Comparison of ENCODE assay signal across 1 cellular context in the genomic region with DNA sequence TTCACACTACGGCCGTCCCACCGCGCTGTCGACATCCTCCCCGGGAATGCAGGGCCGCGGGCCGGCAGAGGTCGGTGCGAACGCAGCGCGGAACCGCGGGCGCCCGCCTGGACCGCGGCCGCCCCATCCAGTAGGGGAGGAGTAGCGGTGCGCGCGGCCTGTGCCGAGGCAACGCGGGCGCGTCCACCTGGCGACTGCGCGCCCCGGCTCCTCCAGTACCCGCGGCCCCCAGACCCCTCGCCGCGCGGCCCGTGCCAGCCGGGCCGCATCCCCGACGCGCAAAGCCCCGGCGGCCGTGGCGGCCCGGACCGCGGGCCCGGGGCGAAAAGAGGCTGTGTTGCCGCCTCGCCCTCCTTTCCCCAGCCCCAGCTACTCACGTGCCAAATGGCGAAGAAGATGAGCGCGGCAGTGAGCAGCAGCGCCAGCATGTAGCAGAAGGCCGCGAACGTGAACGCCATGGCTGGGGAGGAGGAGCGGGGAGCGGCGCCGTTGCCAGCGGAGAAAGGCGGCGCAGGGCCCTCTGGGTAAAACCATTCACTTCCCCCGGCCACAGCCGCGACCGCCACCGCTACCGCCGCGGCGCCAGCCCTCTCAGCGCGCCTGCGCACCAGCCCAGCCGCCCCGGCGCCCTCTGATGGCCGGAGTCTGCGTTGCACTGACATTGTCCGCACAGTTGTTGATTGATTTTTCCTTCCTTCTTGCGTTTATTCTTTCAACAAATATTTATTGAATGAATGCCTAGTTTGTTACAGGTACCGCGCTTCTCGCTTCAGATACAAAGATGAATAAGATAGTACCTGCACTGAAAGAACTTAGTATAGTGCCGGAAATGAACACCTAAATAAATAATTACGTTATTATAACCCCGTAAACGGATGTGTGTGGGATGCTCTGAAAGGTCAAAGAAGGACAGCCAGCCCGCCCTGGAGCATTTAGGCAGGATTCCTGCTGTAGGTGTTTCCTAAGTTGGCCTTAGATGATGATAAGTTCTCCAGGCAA.
A peak's percentile ranks its signal among the peaks of the same experiment; 100 is the strongest.
TF ChIP-seq lines count a peak whose summit lies in the region.

A gene (minus strand): TSS at position 505 of the 999 bp plus-strand sequence. CDS start 47 bp downstream, at position 458.

TF ChIP-seq in HepG2, 621 proteins besides CTCF, POLR2A, EP300 and RAD21 (continued from another document and continues in another):
- TF ChIP-seq MATR3 (CRISPR knock-in tag; IDR thresholded peaks at IDR 0.05) (no peak), ZNF263 (CRISPR knock-in tag; IDR thresholded peaks at IDR 0.05) (peak; percentile 44; the same call in 1 of the 2 replicates), ZNF432 (CRISPR knock-in tag; IDR thresholded peaks at IDR 0.05; ENCODE audit: borderline replicate concordance) (no peak), ZBTB3 (CRISPR knock-in tag; IDR thresholded peaks at IDR 0.05; ENCODE audit: borderline replicate concordance, low read depth) (no peak), NAIF1 (CRISPR knock-in tag; IDR thresholded peaks at IDR 0.05; ENCODE audit: borderline replicate concordance) (no peak; the same call in 1 of the 2 replicates), ZNF296 (CRISPR knock-in tag; conservative IDR thresholded peaks at IDR 0.05) (no peak), ZNF264 (CRISPR knock-in tag; IDR thresholded peaks at IDR 0.05) (no peak), TEAD3 (CRISPR knock-in tag; optimal IDR thresholded peaks at IDR 0.05; ENCODE audit: borderline replicate concordance) (peak; percentile 46), ZC3H13 (CRISPR knock-in tag; IDR thresholded peaks at IDR 0.05) (no peak), FOSL2 (CRISPR knock-in tag; IDR thresholded peaks at IDR 0.05) (no peak), SIN3A (IDR thresholded peaks at IDR 0.05; ENCODE audit: borderline replicate concordance, low read depth, low read length) (peak; percentile 66; the same call in 1 of the 2 replicates), KDM6A (CRISPR knock-in tag; IDR thresholded peaks at IDR 0.05; ENCODE audit: low read depth) (no peak), EEA1 (CRISPR knock-in tag; IDR thresholded peaks at IDR 0.05; ENCODE audit: borderline replicate concordance) (no peak; the same call in 1 of the 2 replicates), ZNF83 (CRISPR knock-in tag; IDR thresholded peaks at IDR 0.05; ENCODE audit: borderline replicate concordance) (no peak), NPAS2 (CRISPR knock-in tag; IDR thresholded peaks at IDR 0.05; ENCODE audit: borderline replicate concordance) (no peak), ATM (IDR thresholded peaks at IDR 0.05; ENCODE audit: borderline replicate concordance) (no peak), ZSCAN22 (CRISPR knock-in tag; IDR thresholded peaks at IDR 0.05) (no peak), KLF11 (CRISPR knock-in tag; IDR thresholded peaks at IDR 0.05) (no peak), BCL6 (CRISPR knock-in tag; IDR thresholded peaks at IDR 0.05) (0 out of 2 replicates have a peak, but pooled peaks have one; percentile 50), TOE1 (CRISPR knock-in tag; IDR thresholded peaks at IDR 0.05) (no peak), CREM (IDR thresholded peaks at IDR 0.05) (no peak; the same call in 1 of the 2 replicates), CREM (CRISPR knock-in tag; IDR thresholded peaks at IDR 0.05) (no peak), POLR2AphosphoS5 (IDR thresholded peaks at IDR 0.05; ENCODE audit: low read depth, low read length) (peak; percentile 77), ZNF614 (CRISPR knock-in tag; IDR thresholded peaks at IDR 0.05; ENCODE audit: borderline replicate concordance) (peak; percentile 77), SATB2 (CRISPR knock-in tag; IDR thresholded peaks at IDR 0.05) (no peak), NONO (IDR thresholded peaks at IDR 0.05) (no peak), NONO (CRISPR knock-in tag; conservative IDR thresholded peaks at IDR 0.05) (0 out of 2 replicates have a peak, but pooled peaks have one; percentile 31), RNF2 (conservative IDR thresholded peaks at IDR 0.05; ENCODE audit: low read depth) (peak; percentile 95)
- TF ChIP-seq, protein P1, sequence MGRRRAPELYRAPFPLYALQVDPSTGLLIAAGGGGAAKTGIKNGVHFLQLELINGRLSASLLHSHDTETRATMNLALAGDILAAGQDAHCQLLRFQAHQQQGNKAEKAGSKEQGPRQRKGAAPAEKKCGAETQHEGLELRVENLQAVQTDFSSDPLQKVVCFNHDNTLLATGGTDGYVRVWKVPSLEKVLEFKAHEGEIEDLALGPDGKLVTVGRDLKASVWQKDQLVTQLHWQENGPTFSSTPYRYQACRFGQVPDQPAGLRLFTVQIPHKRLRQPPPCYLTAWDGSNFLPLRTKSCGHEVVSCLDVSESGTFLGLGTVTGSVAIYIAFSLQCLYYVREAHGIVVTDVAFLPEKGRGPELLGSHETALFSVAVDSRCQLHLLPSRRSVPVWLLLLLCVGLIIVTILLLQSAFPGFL (CRISPR knock-in tag; IDR thresholded peaks at IDR 0.05): no peak
- TF ChIP-seq, protein P2, sequence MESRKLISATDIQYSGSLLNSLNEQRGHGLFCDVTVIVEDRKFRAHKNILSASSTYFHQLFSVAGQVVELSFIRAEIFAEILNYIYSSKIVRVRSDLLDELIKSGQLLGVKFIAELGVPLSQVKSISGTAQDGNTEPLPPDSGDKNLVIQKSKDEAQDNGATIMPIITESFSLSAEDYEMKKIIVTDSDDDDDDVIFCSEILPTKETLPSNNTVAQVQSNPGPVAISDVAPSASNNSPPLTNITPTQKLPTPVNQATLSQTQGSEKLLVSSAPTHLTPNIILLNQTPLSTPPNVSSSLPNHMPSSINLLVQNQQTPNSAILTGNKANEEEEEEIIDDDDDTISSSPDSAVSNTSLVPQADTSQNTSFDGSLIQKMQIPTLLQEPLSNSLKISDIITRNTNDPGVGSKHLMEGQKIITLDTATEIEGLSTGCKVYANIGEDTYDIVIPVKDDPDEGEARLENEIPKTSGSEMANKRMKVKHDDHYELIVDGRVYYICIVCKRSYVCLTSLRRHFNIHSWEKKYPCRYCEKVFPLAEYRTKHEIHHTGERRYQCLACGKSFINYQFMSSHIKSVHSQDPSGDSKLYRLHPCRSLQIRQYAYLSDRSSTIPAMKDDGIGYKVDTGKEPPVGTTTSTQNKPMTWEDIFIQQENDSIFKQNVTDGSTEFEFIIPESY (CRISPR knock-in tag; IDR thresholded peaks at IDR 0.05): peak; percentile 5; the same call in 1 of the 2 replicates
- TF ChIP-seq, protein P3, sequence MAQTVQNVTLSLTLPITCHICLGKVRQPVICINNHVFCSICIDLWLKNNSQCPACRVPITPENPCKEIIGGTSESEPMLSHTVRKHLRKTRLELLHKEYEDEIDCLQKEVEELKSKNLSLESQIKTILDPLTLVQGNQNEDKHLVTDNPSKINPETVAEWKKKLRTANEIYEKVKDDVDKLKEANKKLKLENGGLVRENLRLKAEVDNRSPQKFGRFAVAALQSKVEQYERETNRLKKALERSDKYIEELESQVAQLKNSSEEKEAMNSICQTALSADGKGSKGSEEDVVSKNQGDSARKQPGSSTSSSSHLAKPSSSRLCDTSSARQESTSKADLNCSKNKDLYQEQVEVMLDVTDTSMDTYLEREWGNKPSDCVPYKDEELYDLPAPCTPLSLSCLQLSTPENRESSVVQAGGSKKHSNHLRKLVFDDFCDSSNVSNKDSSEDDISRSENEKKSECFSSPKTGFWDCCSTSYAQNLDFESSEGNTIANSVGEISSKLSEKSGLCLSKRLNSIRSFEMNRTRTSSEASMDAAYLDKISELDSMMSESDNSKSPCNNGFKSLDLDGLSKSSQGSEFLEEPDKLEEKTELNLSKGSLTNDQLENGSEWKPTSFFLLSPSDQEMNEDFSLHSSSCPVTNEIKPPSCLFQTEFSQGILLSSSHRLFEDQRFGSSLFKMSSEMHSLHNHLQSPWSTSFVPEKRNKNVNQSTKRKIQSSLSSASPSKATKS (CRISPR knock-in tag; IDR thresholded peaks at IDR 0.05): no peak
- TF ChIP-seq, protein P4, sequence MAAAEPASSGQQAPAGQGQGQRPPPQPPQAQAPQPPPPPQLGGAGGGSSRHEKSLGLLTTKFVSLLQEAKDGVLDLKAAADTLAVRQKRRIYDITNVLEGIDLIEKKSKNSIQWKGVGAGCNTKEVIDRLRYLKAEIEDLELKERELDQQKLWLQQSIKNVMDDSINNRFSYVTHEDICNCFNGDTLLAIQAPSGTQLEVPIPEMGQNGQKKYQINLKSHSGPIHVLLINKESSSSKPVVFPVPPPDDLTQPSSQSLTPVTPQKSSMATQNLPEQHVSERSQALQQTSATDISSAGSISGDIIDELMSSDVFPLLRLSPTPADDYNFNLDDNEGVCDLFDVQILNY (CRISPR knock-in tag; conservative IDR thresholded peaks at IDR 0.05): no peak
- TF ChIP-seq, protein P5, sequence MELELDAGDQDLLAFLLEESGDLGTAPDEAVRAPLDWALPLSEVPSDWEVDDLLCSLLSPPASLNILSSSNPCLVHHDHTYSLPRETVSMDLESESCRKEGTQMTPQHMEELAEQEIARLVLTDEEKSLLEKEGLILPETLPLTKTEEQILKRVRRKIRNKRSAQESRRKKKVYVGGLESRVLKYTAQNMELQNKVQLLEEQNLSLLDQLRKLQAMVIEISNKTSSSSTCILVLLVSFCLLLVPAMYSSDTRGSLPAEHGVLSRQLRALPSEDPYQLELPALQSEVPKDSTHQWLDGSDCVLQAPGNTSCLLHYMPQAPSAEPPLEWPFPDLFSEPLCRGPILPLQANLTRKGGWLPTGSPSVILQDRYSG (CRISPR knock-in tag; IDR thresholded peaks at IDR 0.05): no peak
- TF ChIP-seq, protein P6, sequence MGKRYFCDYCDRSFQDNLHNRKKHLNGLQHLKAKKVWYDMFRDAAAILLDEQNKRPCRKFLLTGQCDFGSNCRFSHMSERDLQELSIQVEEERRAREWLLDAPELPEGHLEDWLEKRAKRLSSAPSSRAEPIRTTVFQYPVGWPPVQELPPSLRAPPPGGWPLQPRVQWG (CRISPR knock-in tag; IDR thresholded peaks at IDR 0.05; ENCODE audit: borderline replicate concordance, low read depth): no peak
- TF ChIP-seq, protein P7, sequence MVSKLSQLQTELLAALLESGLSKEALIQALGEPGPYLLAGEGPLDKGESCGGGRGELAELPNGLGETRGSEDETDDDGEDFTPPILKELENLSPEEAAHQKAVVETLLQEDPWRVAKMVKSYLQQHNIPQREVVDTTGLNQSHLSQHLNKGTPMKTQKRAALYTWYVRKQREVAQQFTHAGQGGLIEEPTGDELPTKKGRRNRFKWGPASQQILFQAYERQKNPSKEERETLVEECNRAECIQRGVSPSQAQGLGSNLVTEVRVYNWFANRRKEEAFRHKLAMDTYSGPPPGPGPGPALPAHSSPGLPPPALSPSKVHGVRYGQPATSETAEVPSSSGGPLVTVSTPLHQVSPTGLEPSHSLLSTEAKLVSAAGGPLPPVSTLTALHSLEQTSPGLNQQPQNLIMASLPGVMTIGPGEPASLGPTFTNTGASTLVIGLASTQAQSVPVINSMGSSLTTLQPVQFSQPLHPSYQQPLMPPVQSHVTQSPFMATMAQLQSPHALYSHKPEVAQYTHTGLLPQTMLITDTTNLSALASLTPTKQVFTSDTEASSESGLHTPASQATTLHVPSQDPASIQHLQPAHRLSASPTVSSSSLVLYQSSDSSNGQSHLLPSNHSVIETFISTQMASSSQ (IDR thresholded peaks at IDR 0.05; ENCODE audit: low read depth): no peak
- TF ChIP-seq, protein P7 (CRISPR knock-in tag; IDR thresholded peaks at IDR 0.05; ENCODE audit: borderline replicate concordance): no peak
- TF ChIP-seq, protein P8, sequence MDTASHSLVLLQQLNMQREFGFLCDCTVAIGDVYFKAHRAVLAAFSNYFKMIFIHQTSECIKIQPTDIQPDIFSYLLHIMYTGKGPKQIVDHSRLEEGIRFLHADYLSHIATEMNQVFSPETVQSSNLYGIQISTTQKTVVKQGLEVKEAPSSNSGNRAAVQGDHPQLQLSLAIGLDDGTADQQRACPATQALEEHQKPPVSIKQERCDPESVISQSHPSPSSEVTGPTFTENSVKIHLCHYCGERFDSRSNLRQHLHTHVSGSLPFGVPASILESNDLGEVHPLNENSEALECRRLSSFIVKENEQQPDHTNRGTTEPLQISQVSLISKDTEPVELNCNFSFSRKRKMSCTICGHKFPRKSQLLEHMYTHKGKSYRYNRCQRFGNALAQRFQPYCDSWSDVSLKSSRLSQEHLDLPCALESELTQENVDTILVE (CRISPR knock-in tag; IDR thresholded peaks at IDR 0.05): no peak
- TF ChIP-seq, protein P9, sequence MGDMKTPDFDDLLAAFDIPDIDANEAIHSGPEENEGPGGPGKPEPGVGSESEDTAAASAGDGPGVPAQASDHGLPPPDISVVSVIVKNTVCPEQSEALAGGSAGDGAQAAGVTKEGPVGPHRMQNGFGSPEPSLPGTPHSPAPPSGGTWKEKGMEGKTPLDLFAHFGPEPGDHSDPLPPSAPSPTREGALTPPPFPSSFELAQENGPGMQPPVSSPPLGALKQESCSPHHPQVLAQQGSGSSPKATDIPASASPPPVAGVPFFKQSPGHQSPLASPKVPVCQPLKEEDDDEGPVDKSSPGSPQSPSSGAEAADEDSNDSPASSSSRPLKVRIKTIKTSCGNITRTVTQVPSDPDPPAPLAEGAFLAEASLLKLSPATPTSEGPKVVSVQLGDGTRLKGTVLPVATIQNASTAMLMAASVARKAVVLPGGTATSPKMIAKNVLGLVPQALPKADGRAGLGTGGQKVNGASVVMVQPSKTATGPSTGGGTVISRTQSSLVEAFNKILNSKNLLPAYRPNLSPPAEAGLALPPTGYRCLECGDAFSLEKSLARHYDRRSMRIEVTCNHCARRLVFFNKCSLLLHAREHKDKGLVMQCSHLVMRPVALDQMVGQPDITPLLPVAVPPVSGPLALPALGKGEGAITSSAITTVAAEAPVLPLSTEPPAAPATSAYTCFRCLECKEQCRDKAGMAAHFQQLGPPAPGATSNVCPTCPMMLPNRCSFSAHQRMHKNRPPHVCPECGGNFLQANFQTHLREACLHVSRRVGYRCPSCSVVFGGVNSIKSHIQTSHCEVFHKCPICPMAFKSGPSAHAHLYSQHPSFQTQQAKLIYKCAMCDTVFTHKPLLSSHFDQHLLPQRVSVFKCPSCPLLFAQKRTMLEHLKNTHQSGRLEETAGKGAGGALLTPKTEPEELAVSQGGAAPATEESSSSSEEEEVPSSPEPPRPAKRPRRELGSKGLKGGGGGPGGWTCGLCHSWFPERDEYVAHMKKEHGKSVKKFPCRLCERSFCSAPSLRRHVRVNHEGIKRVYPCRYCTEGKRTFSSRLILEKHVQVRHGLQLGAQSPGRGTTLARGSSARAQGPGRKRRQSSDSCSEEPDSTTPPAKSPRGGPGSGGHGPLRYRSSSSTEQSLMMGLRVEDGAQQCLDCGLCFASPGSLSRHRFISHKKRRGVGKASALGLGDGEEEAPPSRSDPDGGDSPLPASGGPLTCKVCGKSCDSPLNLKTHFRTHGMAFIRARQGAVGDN (CRISPR knock-in tag; IDR thresholded peaks at IDR 0.05): peak; percentile 93
